In the genomic region with DNA sequence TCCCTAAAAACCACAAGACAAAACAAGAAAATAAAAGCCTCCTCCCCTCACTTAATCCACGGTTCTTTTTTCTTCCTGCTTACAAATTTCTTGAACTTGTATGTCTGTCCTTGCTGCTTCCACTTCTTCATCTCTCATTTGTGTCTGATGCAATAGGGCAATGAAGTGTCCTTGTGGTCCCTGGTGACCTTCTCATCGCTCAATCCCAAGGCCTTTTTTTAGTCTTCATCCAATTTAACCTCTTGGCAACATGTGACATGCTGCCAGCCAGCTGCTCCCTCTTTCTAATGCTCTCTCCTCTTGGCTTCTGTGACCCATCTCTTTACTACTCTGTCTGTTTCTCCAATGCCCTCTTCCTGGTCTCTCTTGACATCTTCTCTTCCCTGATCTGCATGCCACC, we compare ENCODE assay signal across 15 cellular contexts.
DNase-seq lines count a peak whose midpoint lies in the region; ATAC-seq and TF ChIP-seq lines count a peak whose summit lies in the region.
"Had no signal": no experiment of that assay in that cellular context is flagged by ENCODE, and none has a peak within 500 bp of the region (broad histone marks: within the 10 kb centered on the region; RNA-seq: fewer than 3 reads in every experiment).

No MANE protein-coding gene starts in this region.

- DNase-seq in DMS 273 (lab: John Stamatoyannopoulos, UW; ENCODE audit: unreplicated experiment) (peak; percentile 42), DMS 273 treated with DMSO at 0.1 percent for 48 hours (lab: John Stamatoyannopoulos, UW) (no peak), PC-9 (no peak), smooth muscle cell (lab: John Stamatoyannopoulos, UW; ENCODE audit: unreplicated experiment) (no peak), RKO (ENCODE audit: low spot score) (no peak), Right ventricle myocardium inferior (ENCODE audit: missing footprints) (no peak), medulla oblongata (ENCODE audit: extremely low spot score) (no peak)
- DNase-seq: activated CD8-positive, alpha-beta T cell treated with anti-CD3 and anti-CD28 coated beads, Interleukin-2, amount 10 ng/mL, durations not matched to agents 7 days and 5 days; CD4-positive, alpha-beta memory T cell; EL; NCI-H1092; nephron progenitor cell; stimulated activated CD4-positive, alpha-beta T cell treated with anti-CD3 and anti-CD28 coated beads, Interleukin-2, amount 100 ng/mL, for 48 hours had no signal

- no peak overlapping the region for H3K4me3 ChIP-seq in PC-9
- no peak overlapping the region for H3K4me3 ChIP-seq in smooth muscle cell

- no peaks in the 10 kb centered on the region for H3K27me3 ChIP-seq in PC-9 (ENCODE audit: insufficient read depth, low read depth)
- H3K27me3 ChIP-seq in smooth muscle cell (ENCODE audit: low read depth) = no peaks in the 10 kb centered on the region

- H3K9me3 ChIP-seq in PC-9 (ENCODE audit: insufficient read depth, low read depth) = peaks cover 10% of the 10 kb centered on the region; the same call in 1 of the 2 replicates
- H3K9me3 ChIP-seq in smooth muscle cell (replicated peaks; ENCODE audit: low read depth) = peaks cover 5% of the 10 kb centered on the region

- H3K4me1 ChIP-seq in PC-9 (replicated peaks; ENCODE audit: insufficient read depth) (peaks cover 47% of the 10 kb centered on the region), smooth muscle cell (ENCODE audit: low read depth) (peaks cover 17% of the 10 kb centered on the region)

- no peaks in the 10 kb centered on the region for H3K36me3 ChIP-seq in PC-9 (ENCODE audit: low read depth)
- no peaks in the 10 kb centered on the region for H3K36me3 ChIP-seq in smooth muscle cell (ENCODE audit: low read depth)

- 82% methylated on average over 2 of the region's 2 CpGs for WGBS in smooth muscle cell (ENCODE audit: low lambda C conversion rate)

- intact Hi-C loops in PC-9 (cut with micrococcal nuclease; ENCODE audit: unreplicated experiment) = no loop called here
- intact Hi-C loops in Right ventricle myocardium inferior (cut with DNase I) = no loop called here

- ATAC-seq in esophagus mucosa (peak; percentile 17), Right ventricle myocardium inferior (no peak)
- ATAC-seq: activated CD8-positive, alpha-beta T cell treated with anti-CD3 and anti-CD28 coated beads, Interleukin-2, amount 10 ng/mL, durations not matched to agents 7 days and 5 days had no signal

- peak overlapping the region; percentile 12 for H3K9ac ChIP-seq in smooth muscle cell (ENCODE audit: low read depth)

- H3F3A ChIP-seq in PC-9 (ENCODE audit: insufficient read depth, low read depth) = peaks cover 28% of the 10 kb centered on the region; the same call in 1 of the 2 replicates
- H3F3A ChIP-seq in smooth muscle cell (ENCODE audit: low read depth) = no peaks in the 10 kb centered on the region

- H2AFZ ChIP-seq in PC-9 = no peak overlapping the region
- peak overlapping the region; percentile 65 for H2AFZ ChIP-seq in smooth muscle cell (ENCODE audit: low read depth)

- H4K20me1 ChIP-seq in PC-9 (ENCODE audit: insufficient read depth) = no peaks in the 10 kb centered on the region
- H4K20me1 ChIP-seq in smooth muscle cell (ENCODE audit: low read depth) = no peaks in the 10 kb centered on the region

- CTCF ChIA-PET in PC-9 (lab: Charles Lee) = no interaction called here

- TF ChIP-seq CTCF in PC-9 (conservative IDR thresholded peaks at IDR 0.05) (no peak), smooth muscle cell (IDR thresholded peaks at IDR 0.05; ENCODE audit: borderline replicate concordance, insufficient read depth, poor library complexity, severe bottlenecking) (no peak)

- POLR2A ChIA-PET in PC-9 (lab: Charles Lee; ENCODE audit: unreplicated experiment) = interaction anchor here (0.6 kb wide), 1 partner anchor 359 kb away, joined by 5 read pairs; no protein-coding TSS in a partner anchor

- H3K79me2 ChIP-seq in PC-9 (ENCODE audit: low read depth) (no peaks in the 10 kb centered on the region), smooth muscle cell (ENCODE audit: low read depth) (no peaks in the 10 kb centered on the region)

- H3K4me2 ChIP-seq in PC-9 (peak overlapping the region; percentile 69), smooth muscle cell (peak overlapping the region; percentile 61)

- no peaks in the 10 kb centered on the region for H3K9me2 ChIP-seq in PC-9 (ENCODE audit: insufficient read depth)

- peak overlapping the region; percentile 80 for H3K27ac ChIP-seq in PC-9
- H3K27ac ChIP-seq in smooth muscle cell (ENCODE audit: low read depth) = peak overlapping the region; percentile 78
- H3K27ac ChIP-seq: 22Rv1 had no signal

- BruUV-seq in PC-9 (replicated peaks; lab: Mats Ljungman, UMichigan) = no TSS peak
